ENCODE assay signal across 9 cellular contexts in genomic region chr10:88707429-88708110, GRCh38. TPM values are rescaled to one million over a fixed set of nuclear protein-coding genes. Genes with fewer than 3 reads are reported as not detected.
A peak's percentile ranks its signal among the peaks of the same experiment; 100 is the strongest.
DNase-seq lines count a peak whose midpoint lies in the region; ATAC-seq, FAIRE-seq and TF ChIP-seq lines count a peak whose summit lies in the region.
"Had no signal": no experiment of that assay in that cellular context is flagged by ENCODE, and none has a peak within 500 bp of the region (broad histone marks: within the 10 kb centered on the region; RNA-seq: fewer than 3 reads in every experiment).

No MANE protein-coding gene starts in this region.

- no peak for TF ChIP-seq CTCF in A549 (IDR thresholded peaks at IDR 0.05)
- no peak for TF ChIP-seq CTCF in RWPE2 (IDR thresholded peaks at IDR 0.05; ENCODE audit: poor library complexity, severe bottlenecking)
- no peak for TF ChIP-seq CTCF in foreskin fibroblast (IDR thresholded peaks at IDR 0.05; ENCODE audit: low read depth, low read length)
- TF ChIP-seq CTCF in colonic mucosa (IDR thresholded peaks at IDR 0.05), result no peak

- intact Hi-C loops in colonic mucosa (cut with DNase I), result no loop called here

- no peak overlapping the region for H3K4me3 ChIP-seq in A549
- H3K4me3 ChIP-seq in RWPE2 (ENCODE audit: severe bottlenecking), result no peak overlapping the region
- H3K4me3 ChIP-seq in foreskin fibroblast (ENCODE audit: low read depth in 1 of 2, low read length in 2 of 2), result no peak overlapping the region
- no peak overlapping the region for H3K4me3 ChIP-seq in colonic mucosa

- peak overlapping the region; percentile 56 for H3K4me2 ChIP-seq in A549

- TF ChIP-seq EP300 in A549 (IDR thresholded peaks at IDR 0.05), result no peak

- POLR2A ChIA-PET in A549 (lab: Yijun Ruan, JAX), result no interaction called here

- H3K9me3 ChIP-seq in A549, result no peaks in the 10 kb centered on the region
- no peaks in the 10 kb centered on the region for H3K9me3 ChIP-seq in RWPE2 (ENCODE audit: severe bottlenecking)
- no peaks in the 10 kb centered on the region for H3K9me3 ChIP-seq in colonic mucosa

- DNase-seq in A549 (ENCODE audit: low read depth in 1 of 2, low spot score in 1 of 2) (peak in 1 of 2 experiments; percentile 51), GM18507 (ENCODE audit: extremely low spot score, insufficient read length, low read depth) (no peak), RWPE2 (ENCODE audit: low spot score) (no peak), foreskin fibroblast (peak; percentile 65 to 83), colonic mucosa (no peak), KBM-7 (no peak)
- DNase-seq: NCI-H345 had no signal

- H3K27me3 ChIP-seq in RWPE2 (ENCODE audit: insufficient read depth, poor library complexity, severe bottlenecking) (no peaks in the 10 kb centered on the region), colonic mucosa (no peaks in the 10 kb centered on the region)

- H3K4me1 ChIP-seq in A549 (peaks cover 43% of the 10 kb centered on the region), RWPE2 (ENCODE audit: insufficient read depth, poor library complexity, severe bottlenecking) (peaks cover 49% of the 10 kb centered on the region), colonic mucosa (no peaks in the 10 kb centered on the region)

- FAIRE-seq in A549 (lab: Jason Lieb, UNC) (peak; percentile 59), GM18507 (lab: Jason Lieb, UNC) (peak; percentile 31)

- H3K9ac ChIP-seq in colonic mucosa (ENCODE audit: low read depth in 2 of 2, low read length in 2 of 2), result no peak overlapping the region

- CTCF ChIA-PET in A549 (lab: Yijun Ruan, JAX), result interaction anchor here (1.2 kb wide), 1 partner anchor 17 kb away, joined by 3 read pairs; no protein-coding TSS in a partner anchor

- WGBS in A549 (ENCODE audit: missing lambda C conversion rate), result 18% methylated on average over 1 of the region's 1 CpG

- no peak for TF ChIP-seq RAD21 in A549 (conservative IDR thresholded peaks at IDR 0.05 in 1 of 2, IDR thresholded peaks at IDR 0.05 in 1 of 2)

- peak; percentile 60 to 76; a peak in 4 of 6 replicates for ATAC-seq in A549
- peak; percentile 86 for ATAC-seq in RWPE2 (ENCODE audit: low read depth)
- ATAC-seq in HG02973 (IDR thresholded peaks at IDR 0.05; ENCODE audit: unreplicated experiment), result no peak
- no peak for ATAC-seq in GM18502 (IDR thresholded peaks at IDR 0.05; ENCODE audit: poor library complexity, unreplicated experiment)

- in situ Hi-C loops in KBM-7 (cut with MboI; ENCODE audit: low pct_unique_long_range_greater_than_20kb, low sequenced_read_pairs), result no loop called here

- H3K27ac ChIP-seq in A549 (peak overlapping the region; percentile 43 to 65; a peak in 5 of 6 replicates), RWPE2 (ENCODE audit: poor library complexity, severe bottlenecking) (peak overlapping the region; percentile 52), colonic mucosa (no peak overlapping the region)

- TF ChIP-seq POLR2A in A549 (IDR thresholded peaks at IDR 0.05; ENCODE audit: low read length), result no peak

- no peaks in the 10 kb centered on the region for H3K36me3 ChIP-seq in RWPE2 (ENCODE audit: low read depth)
- H3K36me3 ChIP-seq in colonic mucosa, result no peaks in the 10 kb centered on the region

TF ChIP-seq in A549, 52 proteins besides CTCF, POLR2A, EP300 and RAD21:
- TF ChIP-seq MAX (IDR thresholded peaks at IDR 0.05), result no peak
- no peak for TF ChIP-seq RCOR1 (IDR thresholded peaks at IDR 0.05; ENCODE audit: low read depth, low read length)
- no peak for TF ChIP-seq CHD2 (IDR thresholded peaks at IDR 0.05; ENCODE audit: low read length, partially characterized antibody)
- no peak for TF ChIP-seq ZSCAN20 (CRISPR knock-in tag; IDR thresholded peaks at IDR 0.05)
- TF ChIP-seq TFCP2L1 (CRISPR knock-in tag; IDR thresholded peaks at IDR 0.05), result no peak
- TF ChIP-seq JUNB (IDR thresholded peaks at IDR 0.05), result 0 out of 2 replicates have a peak, but pooled peaks have one; percentile 14
- no peak for TF ChIP-seq HEYL (CRISPR knock-in tag; IDR thresholded peaks at IDR 0.05)
- no peak for TF ChIP-seq FOSL2 (IDR thresholded peaks at IDR 0.05)
- TF ChIP-seq FOSL2 (CRISPR knock-in tag; IDR thresholded peaks at IDR 0.05), result peak; percentile 71
- TF ChIP-seq RARB (CRISPR knock-in tag; IDR thresholded peaks at IDR 0.05), result no peak
- no peak for TF ChIP-seq MAZ (IDR thresholded peaks at IDR 0.05; ENCODE audit: borderline replicate concordance, low read depth, low read length)
- TF ChIP-seq PBX3 (IDR thresholded peaks at IDR 0.05), result no peak
- no peak for TF ChIP-seq SREBF2 (IDR thresholded peaks at IDR 0.05)
- no peak for TF ChIP-seq HOXB5 (CRISPR knock-in tag; IDR thresholded peaks at IDR 0.05)

RNA-seq across cellular contexts. Expression of gene LIPK, which starts 1.5 kb away (rescaled TPM):
- 0.05 TPM in 1 of 2 replicates, not detected in the other for polyA plus RNA-seq in A549 (2011; rRNA removed)
- polyA plus RNA-seq in A549 (2012; cell fraction: cytosol; rRNA removed), result not detected in 2 replicates
- not detected in 2 replicates for polyA plus RNA-seq in A549 (2012; cell fraction: nucleus; rRNA removed)
- not detected in 3 replicates for polyA plus RNA-seq in A549 (2017; fragmentation: RNase III; extraction: RNeasy Plus Mini Kit Qiagen cat#74134 plus additional on column Dnase treatment)
- polyA minus RNA-seq in A549 (2011; rRNA and poly(A)+ RNA removed), result not detected in 2 replicates
- not detected for total RNA-seq in colonic mucosa

RNA-seq across cellular contexts. Expression of gene LIPF, which starts 43.3 kb away (rescaled TPM):
- not detected in 2 replicates for polyA plus RNA-seq in A549 (2011; rRNA removed)
- polyA plus RNA-seq in A549 (2012; cell fraction: cytosol; rRNA removed), result not detected in 2 replicates
- not detected in 2 replicates for polyA plus RNA-seq in A549 (2012; cell fraction: nucleus; rRNA removed)
- not detected in 3 replicates for polyA plus RNA-seq in A549 (2017; fragmentation: RNase III; extraction: RNeasy Plus Mini Kit Qiagen cat#74134 plus additional on column Dnase treatment)
- not detected in 2 replicates for polyA minus RNA-seq in A549 (2011; rRNA and poly(A)+ RNA removed)
- total RNA-seq in colonic mucosa, result not detected

RNA-seq across cellular contexts. Expression of gene LIPN, which starts 52.2 kb away (rescaled TPM):
- polyA plus RNA-seq in A549 (2011; rRNA removed) (not detected in 2 replicates), A549 (2017; fragmentation: RNase III; extraction: RNeasy Plus Mini Kit Qiagen cat#74134 plus additional on column Dnase treatment) (not detected in 3 replicates)
- not detected in 2 replicates for polyA plus RNA-seq in A549 (2012; cell fraction: cytosol; rRNA removed)
- not detected in 2 replicates for polyA plus RNA-seq in A549 (2012; cell fraction: nucleus; rRNA removed)
- polyA minus RNA-seq in A549 (2011; rRNA and poly(A)+ RNA removed), result not detected in 2 replicates
- total RNA-seq in colonic mucosa, result not detected

Comparison
In these comparisons a context has a peak if more than half of its experiments do, and no peak if none do; other contexts are left out.
1. ATAC-seq: peak in A549 (2 of 2) and RWPE2 (single experiment); none in HG02973 (single experiment) and GM18502 (single experiment).
2. DNase-seq: peak in foreskin fibroblast (2 of 2); none in GM18507 (single experiment), RWPE2 (single experiment), colonic mucosa (single experiment) and KBM-7 (single experiment).